In the genomic region with DNA sequence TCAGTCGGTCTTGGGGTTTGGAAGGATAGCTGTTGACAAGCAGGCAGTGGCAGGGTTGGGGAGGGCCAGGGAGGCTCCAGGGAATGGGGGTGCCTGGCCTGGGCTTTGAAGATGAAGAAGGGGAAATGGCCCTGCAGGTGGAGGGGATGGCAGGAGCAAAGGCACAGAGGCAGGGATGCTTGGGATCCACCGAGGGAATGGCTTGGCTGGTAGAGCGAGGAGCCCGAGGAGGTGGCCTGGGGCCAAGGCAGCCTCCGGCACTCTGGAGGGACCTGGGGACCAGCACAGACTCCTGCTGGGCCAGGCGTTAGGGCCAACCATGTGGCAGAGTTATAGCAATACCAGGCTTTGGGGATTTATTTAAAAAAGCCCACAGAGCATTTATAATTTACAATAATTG, we compare ENCODE assay signal across 26 cellular contexts.
"Had no signal": no experiment of that assay in that cellular context is flagged by ENCODE, and none has a peak within 500 bp of the region (broad histone marks: within the 10 kb centered on the region; RNA-seq: fewer than 3 reads in every experiment).

No MANE protein-coding gene starts in this region.

- H3K36me3 ChIP-seq: breast epithelium, colonic mucosa, gastroesophageal sphincter, left ventricle myocardium inferior, right atrium auricular region, stomach, tibial artery, WERI-Rb-1 had no signal

- DNase-seq: activated CD4-positive, alpha-beta T cell treated with anti-CD3 and anti-CD28 coated beads for 1 hour; activated CD4-positive, alpha-beta T cell treated with anti-CD3 and anti-CD28 coated beads, Interleukin-2, amount 10 ng/mL, durations not matched to agents 7 days and 5 days; activated gamma-delta T cell treated with Interleukin-2 at 50 U/mL for 16 hours; activated T-cell treated with anti-CD3 and anti-CD28 coated beads for 4 hours; colonic mucosa; islet precursor cell; left ventricle myocardium inferior; naive B cell; nephron progenitor cell; occipital lobe; SK-N-SH; stimulated activated CD4-positive, alpha-beta T cell treated with anti-CD3 and anti-CD28 coated beads, Interleukin-4, amount 100 ng/mL, for 24 hours; stimulated activated naive B cell treated with anti-CD40 and anti-IgM and Interleukin-4, amounts not matched to agents 10 μg/mL and 1 μg/mL and 100 μg/mL, for 72 hours; stomach; T-helper 17 cell; T1000; WERI-Rb-1 had no signal

- H3K27ac Mint-ChIP-seq: activated CD4-positive, alpha-beta T cell treated with anti-CD3 and anti-CD28 coated beads, Interleukin-2, amount 10 ng/mL, durations not matched to agents 7 days and 5 days; activated T-helper 1 cell treated with anti-CD3 and anti-CD28 coated beads, Interleukin-12 subunit alpha, Interleukin-12 subunit beta, Interleukin-2, Interleukin-4 antibody, amounts not matched to agents 30 ng/mL and 10 ng/mL and 1 ng/mL, durations not matched to agents 14 hours and 24 hours and 36 hours; nephron progenitor cell had no signal

- H3K4me3 ChIP-seq: breast epithelium, colonic mucosa, gastroesophageal sphincter, hepatocyte, left ventricle myocardium inferior, right atrium auricular region, skin epidermis, stomach, tibial artery had no signal

- H3K27ac ChIP-seq: breast epithelium, colonic mucosa, gastroesophageal sphincter, hepatocyte, left ventricle myocardium inferior, parathyroid adenoma, right atrium auricular region, skin epidermis, stomach, tibial artery, WERI-Rb-1 had no signal

- H3K4me1 Mint-ChIP-seq: activated CD4-positive, alpha-beta T cell treated with anti-CD3 and anti-CD28 coated beads, Interleukin-2, amount 10 ng/mL, durations not matched to agents 7 days and 5 days had no signal

- H3K4me1 ChIP-seq: breast epithelium, colonic mucosa, gastroesophageal sphincter, parathyroid adenoma, stomach, tibial artery had no signal

- H3K79me2 ChIP-seq: hepatocyte, parathyroid adenoma had no signal

- ATAC-seq: gastroesophageal sphincter; stimulated activated naive B cell treated with anti-CD40 and anti-IgM and Interleukin-4, amounts not matched to agents 10 μg/mL and 1 μg/mL and 100 μg/mL, for 72 hours; T-helper 17 cell had no signal

- H2AFZ ChIP-seq: hepatocyte, parathyroid adenoma had no signal

- H3K4me3 Mint-ChIP-seq: activated CD4-positive, alpha-beta T cell treated with anti-CD3 and anti-CD28 coated beads, Interleukin-2, amount 10 ng/mL, durations not matched to agents 7 days and 5 days; activated T-helper 1 cell treated with anti-CD3 and anti-CD28 coated beads, Interleukin-12 subunit alpha, Interleukin-12 subunit beta, Interleukin-2, Interleukin-4 antibody, amounts not matched to agents 30 ng/mL and 10 ng/mL and 1 ng/mL, durations not matched to agents 14 hours and 24 hours and 36 hours; central memory CD8-positive, alpha-beta T cell; nephron progenitor cell; stimulated activated naive B cell treated with anti-CD40 and anti-IgM and Interleukin-4, amounts not matched to agents 10 μg/mL and 1 μg/mL and 100 μg/mL, for 72 hours; T-helper 17 cell had no signal

- H3K4me2 ChIP-seq: hepatocyte, SK-N-SH had no signal

- H3K27me3 ChIP-seq: breast epithelium, colonic mucosa, gastroesophageal sphincter, hepatocyte, right atrium auricular region, stomach, tibial artery had no signal

- H3K9ac ChIP-seq: parathyroid adenoma, SK-N-SH had no signal

- H3K9me3 ChIP-seq: breast epithelium, colonic mucosa, gastroesophageal sphincter, left ventricle myocardium inferior, right atrium auricular region, SK-N-SH, stomach, tibial artery had no signal

- H3K27me3 Mint-ChIP-seq: activated CD4-positive, alpha-beta T cell treated with anti-CD3 and anti-CD28 coated beads, Interleukin-2, amount 10 ng/mL, durations not matched to agents 7 days and 5 days; central memory CD8-positive, alpha-beta T cell; naive B cell; stimulated activated naive B cell treated with anti-CD40 and anti-IgM and Interleukin-4, amounts not matched to agents 10 μg/mL and 1 μg/mL and 100 μg/mL, for 72 hours; T-helper 17 cell had no signal
